1 cellular context compared by ENCODE assay signal in the genomic region with DNA sequence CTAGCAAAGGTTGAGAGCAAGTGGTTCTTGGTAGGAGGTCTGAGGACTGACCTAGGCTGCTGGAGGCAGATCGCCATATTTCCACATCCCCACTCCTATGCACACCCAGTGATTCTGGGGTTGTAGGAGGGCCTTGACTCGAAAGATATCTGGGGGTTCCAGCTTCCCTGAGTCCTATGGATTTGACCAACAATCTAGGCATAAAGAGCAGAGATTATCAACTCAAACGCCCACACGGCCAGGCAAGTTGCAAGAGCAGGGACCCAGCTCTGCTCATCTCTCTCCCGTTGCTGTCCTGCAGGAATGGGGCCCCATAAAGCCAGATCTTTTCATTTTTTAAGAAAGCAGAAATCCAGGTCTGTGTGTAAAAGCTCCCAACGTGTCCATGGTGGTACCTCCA.
TF ChIP-seq lines count a peak whose summit lies in the region.

No MANE protein-coding gene starts in this region.

TF ChIP-seq in IMR-90, 13 proteins besides CTCF, POLR2A, EP300 and RAD21 (continued from another document):
- TF ChIP-seq, protein P1, sequence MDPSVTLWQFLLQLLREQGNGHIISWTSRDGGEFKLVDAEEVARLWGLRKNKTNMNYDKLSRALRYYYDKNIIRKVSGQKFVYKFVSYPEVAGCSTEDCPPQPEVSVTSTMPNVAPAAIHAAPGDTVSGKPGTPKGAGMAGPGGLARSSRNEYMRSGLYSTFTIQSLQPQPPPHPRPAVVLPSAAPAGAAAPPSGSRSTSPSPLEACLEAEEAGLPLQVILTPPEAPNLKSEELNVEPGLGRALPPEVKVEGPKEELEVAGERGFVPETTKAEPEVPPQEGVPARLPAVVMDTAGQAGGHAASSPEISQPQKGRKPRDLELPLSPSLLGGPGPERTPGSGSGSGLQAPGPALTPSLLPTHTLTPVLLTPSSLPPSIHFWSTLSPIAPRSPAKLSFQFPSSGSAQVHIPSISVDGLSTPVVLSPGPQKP (IDR thresholded peaks at IDR 0.05; ENCODE audit: borderline replicate concordance, low read depth, low read length), result no peak
- no peak for TF ChIP-seq RFX5 (IDR thresholded peaks at IDR 0.05; ENCODE audit: low read depth, low read length)
- no peak for TF ChIP-seq MAZ (IDR thresholded peaks at IDR 0.05; ENCODE audit: borderline replicate concordance, low read depth, low read length)
- no peak for TF ChIP-seq MXI1 (IDR thresholded peaks at IDR 0.05; ENCODE audit: borderline replicate concordance, low read depth, low read length)
- no peak for TF ChIP-seq USF2 (IDR thresholded peaks at IDR 0.05; ENCODE audit: low read depth, low read length)
- no peak for TF ChIP-seq CEBPB (IDR thresholded peaks at IDR 0.05; ENCODE audit: low read depth, low read length)
